Comparison of ENCODE assay signal across 1 cellular context in the genomic region with DNA sequence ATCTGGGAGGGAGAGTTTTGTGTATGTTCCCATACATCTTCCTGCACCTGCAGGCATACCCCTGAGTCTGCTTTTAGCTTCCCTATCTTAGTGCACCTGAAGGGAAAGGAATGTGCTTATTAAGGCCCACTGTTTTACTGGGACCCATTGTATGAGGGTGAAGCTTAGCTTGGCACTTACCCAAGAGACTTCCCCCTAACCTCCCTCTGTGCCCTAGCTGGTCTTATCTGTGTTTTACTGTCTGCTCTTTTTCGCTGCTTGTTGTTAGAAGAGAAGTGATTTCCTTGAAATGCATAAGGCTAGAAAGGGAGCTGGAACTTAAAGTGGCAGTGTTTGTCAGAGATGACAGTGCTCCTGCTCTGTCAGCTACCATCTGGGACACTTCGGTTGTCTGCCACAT.
TF ChIP-seq lines count a peak whose summit lies in the region.

No MANE protein-coding gene starts in this region.

TF ChIP-seq in H1, 55 proteins besides CTCF, POLR2A, EP300 and RAD21:
- TF ChIP-seq POLR2AphosphoS5 (IDR thresholded peaks at IDR 0.05; ENCODE audit: low read depth, low read length) (peak; percentile 23; the same call in 1 of the 2 replicates), TCF12 (IDR thresholded peaks at IDR 0.05; ENCODE audit: low read depth, low read length) (peak; percentile 87), TEAD4 (IDR thresholded peaks at IDR 0.05; ENCODE audit: low read depth, low read length) (0 out of 2 replicates have a peak, but pooled peaks have one; percentile 6)
TF ChIP-seq in H1: peak in this region for 3; not testable (repeated sequence) for 52.
